ENCODE assay signal across 1 cellular context in genomic region chr2:200373973-200374416, GRCh38.
A peak's percentile ranks its signal among the peaks of the same experiment; 100 is the strongest.
TF ChIP-seq lines count a peak whose summit lies in the region.

No MANE protein-coding gene starts in this region.

TF ChIP-seq in HEK293, 187 proteins besides CTCF, POLR2A, EP300 and RAD21 (continued from another document):
- TF ChIP-seq ZNF768 (tag by site-specific recombination; IDR thresholded peaks at IDR 0.05) (no peak), ZFP37 (tag by site-specific recombination; IDR thresholded peaks at IDR 0.05) (no peak), ZNF792 (tag by site-specific recombination; IDR thresholded peaks at IDR 0.05) (no peak), ZNF18 (tag by site-specific recombination; IDR thresholded peaks at IDR 0.05) (no peak), BCL6B (tag by site-specific recombination; IDR thresholded peaks at IDR 0.05) (no peak), MEIS1 (CRISPR knock-in tag; IDR thresholded peaks at IDR 0.05; ENCODE audit: borderline replicate concordance) (no peak), ZSCAN18 (tag by site-specific recombination; IDR thresholded peaks at IDR 0.05) (no peak), ZNF555 (tag by site-specific recombination; conservative IDR thresholded peaks at IDR 0.05) (no peak), MYNN (tag by site-specific recombination; IDR thresholded peaks at IDR 0.05; ENCODE audit: borderline replicate concordance) (no peak), ZNF157 (tag by site-specific recombination; IDR thresholded peaks at IDR 0.05) (no peak), ZNF621 (tag by site-specific recombination; IDR thresholded peaks at IDR 0.05) (no peak), ZBTB10 (tag by site-specific recombination; IDR thresholded peaks at IDR 0.05) (no peak), YY1 (tag by site-specific recombination; IDR thresholded peaks at IDR 0.05) (no peak), ZBTB48 (tag by site-specific recombination; IDR thresholded peaks at IDR 0.05) (no peak), ZFP69B (tag by site-specific recombination; IDR thresholded peaks at IDR 0.05) (no peak), ZNF350 (tag by site-specific recombination; IDR thresholded peaks at IDR 0.05) (no peak), ZBTB20 (tag by site-specific recombination; IDR thresholded peaks at IDR 0.05) (no peak), ZNF341 (tag by site-specific recombination; IDR thresholded peaks at IDR 0.05; ENCODE audit: low read depth) (peak; percentile 20; the same call in 1 of the 2 replicates), ZNF704 (tag by site-specific recombination; IDR thresholded peaks at IDR 0.05) (no peak), ZNF202 (tag by site-specific recombination; IDR thresholded peaks at IDR 0.05; ENCODE audit: borderline replicate concordance) (no peak), ZNF169 (tag by site-specific recombination; IDR thresholded peaks at IDR 0.05) (no peak), ZNF10 (tag by site-specific recombination; IDR thresholded peaks at IDR 0.05) (no peak), ZNF148 (tag by site-specific recombination; IDR thresholded peaks at IDR 0.05; ENCODE audit: borderline replicate concordance) (no peak), ZNF354C (tag by site-specific recombination; IDR thresholded peaks at IDR 0.05; ENCODE audit: borderline replicate concordance, low read depth) (no peak), ZBTB11 (tag by site-specific recombination; conservative IDR thresholded peaks at IDR 0.05; ENCODE audit: low read depth) (no peak), ZNF600 (tag by site-specific recombination; IDR thresholded peaks at IDR 0.05) (no peak), KLF9 (tag by site-specific recombination; IDR thresholded peaks at IDR 0.05; ENCODE audit: low read depth) (no peak), ZXDB (tag by site-specific recombination; IDR thresholded peaks at IDR 0.05) (0 out of 2 replicates have a peak, but pooled peaks have one; percentile 13)
